In genomic region chr1:28915036-28915895, GRCh38 we compare ENCODE assay signal across 8 cellular contexts. TPM values are rescaled to one million over a fixed set of nuclear protein-coding genes. Genes with fewer than 3 reads are reported as not detected.
DNase-seq lines count a peak whose midpoint lies in the region; ATAC-seq, FAIRE-seq and TF ChIP-seq lines count a peak whose summit lies in the region.

No MANE protein-coding gene starts in this region.

- H3K9ac ChIP-seq in neural progenitor cell, result peak overlapping the region; percentile 79

- H3K4me3 Mint-ChIP-seq in CD8-positive, alpha-beta memory T cell, result peak overlapping the region; percentile 97 to 100 (median 100)
- H3K4me3 Mint-ChIP-seq in GM23338 (peak overlapping the region; percentile 99), neural progenitor cell (peak overlapping the region; percentile 100)

- H3K9me3 Mint-ChIP-seq in CD8-positive, alpha-beta memory T cell, result no peaks in the 10 kb centered on the region
- H3K9me3 Mint-ChIP-seq in GM23338, result no peaks in the 10 kb centered on the region
- no peaks in the 10 kb centered on the region for H3K9me3 Mint-ChIP-seq in neural progenitor cell

- H3K9me2 ChIP-seq in GM23338 (ENCODE audit: insufficient read depth), result no peaks in the 10 kb centered on the region

- H3K4me3 ChIP-seq in CD8-positive, alpha-beta memory T cell (ENCODE audit: low read length), result peak overlapping the region; percentile 98
- H3K4me3 ChIP-seq in GM23338 (peak overlapping the region; percentile 78), neural progenitor cell (peak overlapping the region; percentile 82)

- no peaks in the 10 kb centered on the region for H3K9me3 ChIP-seq in CD8-positive, alpha-beta memory T cell (ENCODE audit: low read length)
- no peaks in the 10 kb centered on the region for H3K9me3 ChIP-seq in neural progenitor cell (ENCODE audit: low read depth)

- no peaks in the 10 kb centered on the region for H3K27me3 Mint-ChIP-seq in CD8-positive, alpha-beta memory T cell
- H3K27me3 Mint-ChIP-seq in GM23338 (ENCODE audit: insufficient read depth, low read depth, poor library complexity), result peaks cover 6% of the 10 kb centered on the region
- peaks cover 4% of the 10 kb centered on the region for H3K27me3 Mint-ChIP-seq in neural progenitor cell (ENCODE audit: insufficient read depth, low read depth)

- CTCF ChIA-PET in CD8-positive, alpha-beta memory T cell (lab: Charles Lee), result interaction anchor here (0.6 to 4.6 kb wide), 4 partner anchors 12 to 267 kb away, joined by 3 to 21 read pairs (median 8); partner anchors contain the start of gene SRSF4

- no peaks in the 10 kb centered on the region for H3K36me3 ChIP-seq in CD8-positive, alpha-beta memory T cell (ENCODE audit: insufficient read depth, low read length)
- H3K36me3 ChIP-seq in GM23338 (ENCODE audit: insufficient read depth), result no peaks in the 10 kb centered on the region
- H3K36me3 ChIP-seq in neural progenitor cell, result no peaks in the 10 kb centered on the region

- peaks cover 0 to 31% (median 4%) of the 10 kb centered on the region in 3 donors for H3K36me3 Mint-ChIP-seq in CD8-positive, alpha-beta memory T cell
- H3K36me3 Mint-ChIP-seq in GM23338 (ENCODE audit: low read depth) (no peaks in the 10 kb centered on the region; the same call in 2 of the 3 replicates), neural progenitor cell (peaks cover 2% of the 10 kb centered on the region)

- peaks cover 20% of the 10 kb centered on the region for H4K20me1 ChIP-seq in GM23338 (replicated peaks; ENCODE audit: insufficient read depth)
- peaks cover 45% of the 10 kb centered on the region for H4K20me1 ChIP-seq in neural progenitor cell (ENCODE audit: low read depth)

- H3K4me1 ChIP-seq in CD8-positive, alpha-beta memory T cell (ENCODE audit: insufficient read depth, low read length), result peaks cover 54% of the 10 kb centered on the region
- H3K4me1 ChIP-seq in GM23338 (ENCODE audit: insufficient read depth) (peaks cover 21% of the 10 kb centered on the region), neural progenitor cell (peaks cover 34% of the 10 kb centered on the region)

- peaks cover 53 to 68% (median 55%) of the 10 kb centered on the region in 3 donors for H3K4me1 Mint-ChIP-seq in CD8-positive, alpha-beta memory T cell
- H3K4me1 Mint-ChIP-seq in GM23338, result peaks cover 27% of the 10 kb centered on the region
- H3K4me1 Mint-ChIP-seq in neural progenitor cell, result peaks cover 44% of the 10 kb centered on the region

- POLR2A ChIA-PET in CD8-positive, alpha-beta memory T cell (lab: Charles Lee), result interaction anchor here (0.6 to 2.1 kb wide), 6 partner anchors 12 to 267 kb away, joined by 3 to 18 read pairs (median 4); partner anchors contain the start of gene SRSF4

- peak overlapping the region; percentile 68 for H3K27ac ChIP-seq in CD8-positive, alpha-beta memory T cell (ENCODE audit: low read depth, low read length)
- no peak overlapping the region; the same call in 1 of the 2 replicates for H3K27ac ChIP-seq in GM23338 (ENCODE audit: low read depth)
- peak overlapping the region; percentile 93 for H3K27ac ChIP-seq in neural progenitor cell

- no peak for FAIRE-seq in urothelium cell line (lab: Jason Lieb, UNC)

- peak; percentile 24 to 67 (median 49) for DNase-seq in CD8-positive, alpha-beta memory T cell
- DNase-seq in GM23338 (ENCODE audit: low spot score), result peak; percentile 72
- DNase-seq in NCI-H446 treated with DMSO at 0.1 percent for 48 hours (lab: John Stamatoyannopoulos, UW), result peak; percentile 24
- DNase-seq in activated T-cell treated with anti-CD3 and anti-CD28 coated beads for 24 hours (ENCODE audit: low read depth), result peak; percentile 39
- DNase-seq in neural progenitor cell (ENCODE audit: low spot score), result peak; percentile 72
- DNase-seq in urothelium cell line (ENCODE audit: low spot score), result peak; percentile 49

- TF ChIP-seq CTCF in GM23338 (conservative IDR thresholded peaks at IDR 0.05; ENCODE audit: low read depth in 2 of 2) (no peak), neural progenitor cell (IDR thresholded peaks at IDR 0.05) (no peak)

- H3F3A ChIP-seq in GM23338 (replicated peaks; ENCODE audit: low read depth), result no peaks in the 10 kb centered on the region
- H3F3A ChIP-seq in neural progenitor cell (ENCODE audit: low read depth), result peaks cover 20% of the 10 kb centered on the region

- H2AFZ ChIP-seq in GM23338 (peak overlapping the region; percentile 61; the same call in 1 of the 2 replicates), neural progenitor cell (replicated peaks) (peak overlapping the region; percentile 63)

- H3K4me2 ChIP-seq in GM23338 (peak overlapping the region; percentile 84), neural progenitor cell (peak overlapping the region; percentile 97)

- H3K27ac Mint-ChIP-seq in CD8-positive, alpha-beta memory T cell, result peak overlapping the region; percentile 89 to 97 (median 94)
- H3K27ac Mint-ChIP-seq in GM23338 (peak overlapping the region; percentile 98), neural progenitor cell (peak overlapping the region; percentile 97)

- peak; percentile 31 for ATAC-seq in GM23338
- ATAC-seq in esophagus mucosa, result peak; percentile 8
- no peak for ATAC-seq in HG03196 (IDR thresholded peaks at IDR 0.05; ENCODE audit: unreplicated experiment)

- H3K79me2 ChIP-seq in GM23338 (replicated peaks; ENCODE audit: insufficient read depth) (peaks cover 48% of the 10 kb centered on the region), neural progenitor cell (ENCODE audit: low read depth) (peaks cover 55% of the 10 kb centered on the region)

- H3K27me3 ChIP-seq in CD8-positive, alpha-beta memory T cell (ENCODE audit: insufficient read depth, low read length, poor library complexity, severe bottlenecking), result no peaks in the 10 kb centered on the region
- peaks cover 3% of the 10 kb centered on the region; the same call in 1 of the 2 replicates for H3K27me3 ChIP-seq in GM23338 (ENCODE audit: insufficient read depth)
- no peaks in the 10 kb centered on the region for H3K27me3 ChIP-seq in neural progenitor cell

TF ChIP-seq in GM23338, 12 proteins besides CTCF, POLR2A, EP300 and RAD21:
- TF ChIP-seq, protein P1, sequence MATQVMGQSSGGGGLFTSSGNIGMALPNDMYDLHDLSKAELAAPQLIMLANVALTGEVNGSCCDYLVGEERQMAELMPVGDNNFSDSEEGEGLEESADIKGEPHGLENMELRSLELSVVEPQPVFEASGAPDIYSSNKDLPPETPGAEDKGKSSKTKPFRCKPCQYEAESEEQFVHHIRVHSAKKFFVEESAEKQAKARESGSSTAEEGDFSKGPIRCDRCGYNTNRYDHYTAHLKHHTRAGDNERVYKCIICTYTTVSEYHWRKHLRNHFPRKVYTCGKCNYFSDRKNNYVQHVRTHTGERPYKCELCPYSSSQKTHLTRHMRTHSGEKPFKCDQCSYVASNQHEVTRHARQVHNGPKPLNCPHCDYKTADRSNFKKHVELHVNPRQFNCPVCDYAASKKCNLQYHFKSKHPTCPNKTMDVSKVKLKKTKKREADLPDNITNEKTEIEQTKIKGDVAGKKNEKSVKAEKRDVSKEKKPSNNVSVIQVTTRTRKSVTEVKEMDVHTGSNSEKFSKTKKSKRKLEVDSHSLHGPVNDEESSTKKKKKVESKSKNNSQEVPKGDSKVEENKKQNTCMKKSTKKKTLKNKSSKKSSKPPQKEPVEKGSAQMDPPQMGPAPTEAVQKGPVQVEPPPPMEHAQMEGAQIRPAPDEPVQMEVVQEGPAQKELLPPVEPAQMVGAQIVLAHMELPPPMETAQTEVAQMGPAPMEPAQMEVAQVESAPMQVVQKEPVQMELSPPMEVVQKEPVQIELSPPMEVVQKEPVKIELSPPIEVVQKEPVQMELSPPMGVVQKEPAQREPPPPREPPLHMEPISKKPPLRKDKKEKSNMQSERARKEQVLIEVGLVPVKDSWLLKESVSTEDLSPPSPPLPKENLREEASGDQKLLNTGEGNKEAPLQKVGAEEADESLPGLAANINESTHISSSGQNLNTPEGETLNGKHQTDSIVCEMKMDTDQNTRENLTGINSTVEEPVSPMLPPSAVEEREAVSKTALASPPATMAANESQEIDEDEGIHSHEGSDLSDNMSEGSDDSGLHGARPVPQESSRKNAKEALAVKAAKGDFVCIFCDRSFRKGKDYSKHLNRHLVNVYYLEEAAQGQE (IDR thresholded peaks at IDR 0.05; ENCODE audit: unreplicated experiment), result no peak
- TF ChIP-seq CREB1 (CRISPR knock-in tag; IDR thresholded peaks at IDR 0.05; ENCODE audit: low read depth) (0 out of 2 replicates have a peak, but pooled peaks have one; percentile 15), STAT1 (IDR thresholded peaks at IDR 0.05; ENCODE audit: unreplicated experiment) (no peak)

RNA-seq across cellular contexts. Expression of gene EPB41, which starts 0.9 kb away (rescaled TPM):
- total RNA-seq in CD8-positive, alpha-beta memory T cell, result 10 to 100 TPM; 89.9 to 93.6 TPM
- 96.2 TPM for polyA plus RNA-seq in CD8-positive, alpha-beta memory T cell
- 108 and 112 TPM in 2 replicates for total RNA-seq in GM23338 (2014; rRNA removed; shearing (Covaris generic))
- 25.4 and 26.8 TPM in 2 replicates for polyA plus RNA-seq in GM23338 (2016; fragmentation: Nextera tagmentation; extraction: Ambion mirVana)
- total RNA-seq in esophagus mucosa, result 33.0 TPM
- 157 and 211 TPM in 2 replicates for total RNA-seq in neural progenitor cell (ENCODE audit: low replicate concordance)
